ENCODE assay signal across 7 cellular contexts in genomic region chr11:8466884-8467283, GRCh38.
DNase-seq lines count a peak whose midpoint lies in the region; ATAC-seq and TF ChIP-seq lines count a peak whose summit lies in the region.
"Not testable (repeated sequence)": the region's sequence is repeated elsewhere in the genome, so short reads cannot be mapped to it uniquely, and the experiment has no call there.

No MANE protein-coding gene starts in this region.

- not testable (repeated sequence) for H4K20me1 ChIP-seq in GM23338 (replicated peaks; ENCODE audit: insufficient read depth)

- H2AFZ ChIP-seq in GM23338 = not testable (repeated sequence)

- not testable (repeated sequence) for H3K27ac ChIP-seq in GM23338 (ENCODE audit: low read depth); endodermal cell (ENCODE audit: low read depth, low read length); mesendoderm (ENCODE audit: low read depth, low read length)

- not testable (repeated sequence) for H3K18ac ChIP-seq in mesendoderm (ENCODE audit: low read length)

- TF ChIP-seq CTCF in GM23338 (conservative IDR thresholded peaks at IDR 0.05; ENCODE audit: low read depth in 2 of 2); WTC11 (IDR thresholded peaks at IDR 0.05); endodermal cell (conservative IDR thresholded peaks at IDR 0.05): not testable (repeated sequence)

- H2BK5ac ChIP-seq in mesendoderm (ENCODE audit: low read length) = not testable (repeated sequence)

- not testable (repeated sequence) for H3K23ac ChIP-seq in mesendoderm (ENCODE audit: low read length)

- not testable (repeated sequence) for H3K56ac ChIP-seq in mesendoderm (ENCODE audit: low read length)

- 80 to 89% methylated on average over 1 to 3 of the region's 3 CpGs for WGBS in endodermal cell (ENCODE audit: insufficient coverage in 1 of 2, insufficient read length in 1 of 2), 2 experiments
- no CpG with 5 or more reads among the region's 3 CpGs for WGBS in mesendoderm (ENCODE audit: extremely low coverage, insufficient coverage, low lambda C conversion rate)

- not testable (repeated sequence) for H2BK120ac ChIP-seq in mesendoderm (ENCODE audit: low read depth, low read length)

- H4K5ac ChIP-seq in mesendoderm (ENCODE audit: low read length) = not testable (repeated sequence)

- CTCF ChIA-PET in WTC11 (lab: Charles Lee) = not testable (repeated sequence)

- not testable (repeated sequence) for H3K4me1 ChIP-seq in GM23338 (ENCODE audit: insufficient read depth); NT2/D1 (ENCODE audit: insufficient read depth, insufficient read length); endodermal cell (ENCODE audit: control insufficient read depth, insufficient read depth, low read length); mesendoderm (ENCODE audit: control insufficient read depth, low read depth, low read length)
- H3K4me1 ChIP-seq in HAP-1 = peaks cover 14% of the 10 kb centered on the region

- not testable (repeated sequence) for H3K27me3 ChIP-seq in GM23338 (ENCODE audit: insufficient read depth); HAP-1 (ENCODE audit: low read depth); NT2/D1 (ENCODE audit: insufficient read depth, insufficient read length); endodermal cell (ENCODE audit: control insufficient read depth, insufficient read depth, low read length, poor library complexity, severe bottlenecking); mesendoderm (ENCODE audit: insufficient read depth, low read length, poor library complexity)

- H3F3A ChIP-seq in GM23338 (replicated peaks; ENCODE audit: low read depth) = not testable (repeated sequence)

- H3K9me3 Mint-ChIP-seq in GM23338 (peaks cover 37% of the 10 kb centered on the region), WTC11 (peaks cover 49% of the 10 kb centered on the region), endodermal cell (peaks cover 36% of the 10 kb centered on the region)

- H3K4me2 ChIP-seq in GM23338; mesendoderm (ENCODE audit: low read length): not testable (repeated sequence)

- POLR2A ChIA-PET in WTC11 (lab: Charles Lee) = not testable (repeated sequence)

- H3K79me2 ChIP-seq in GM23338 (replicated peaks; ENCODE audit: insufficient read depth); mesendoderm (ENCODE audit: control insufficient read depth, insufficient read depth, low read length): not testable (repeated sequence)

- H3K9ac ChIP-seq in NT2/D1 (ENCODE audit: insufficient read length, low read depth); endodermal cell (ENCODE audit: extremely low read depth, low read length, poor library complexity, severe bottlenecking); mesendoderm (ENCODE audit: low read length): not testable (repeated sequence)

- not testable (repeated sequence) for H4K8ac ChIP-seq in mesendoderm (ENCODE audit: low read depth, low read length)

- ATAC-seq in GM23338 = not testable (repeated sequence)
- peak; percentile 56 for ATAC-seq in WTC11

- H3K4me1 Mint-ChIP-seq in GM23338, WTC11, endodermal cell: not testable (repeated sequence)

- in situ Hi-C loops in HAP-1 (cut with MboI; ENCODE audit: low sequenced_read_pairs) = not testable (repeated sequence)

- H3K4ac ChIP-seq in mesendoderm (ENCODE audit: low read depth, low read length) = not testable (repeated sequence)

- H3K79me1 ChIP-seq in mesendoderm (ENCODE audit: low read length) = not testable (repeated sequence)

- peak overlapping the region; percentile 48; the same call in 1 of the 2 replicates for H3K27ac Mint-ChIP-seq in GM23338
- H3K27ac Mint-ChIP-seq in WTC11, endodermal cell: not testable (repeated sequence)

- DNase-seq in ELF-1 (ENCODE audit: low read depth, low spot score) = peak; percentile 42
- not testable (repeated sequence) for DNase-seq in GM23338 (ENCODE audit: low spot score); WTC11 (ENCODE audit: low spot score)
- peak; percentile 74 to 81 for DNase-seq in HAP-1 (ENCODE audit: low spot score in 2 of 2)
- peak; percentile 46 for DNase-seq in NT2/D1 (ENCODE audit: low read depth, low spot score)
- DNase-seq in endodermal cell = peak; percentile 36
- peak; percentile 29 for DNase-seq in mesendoderm

- H3K9me2 ChIP-seq in GM23338 (ENCODE audit: insufficient read depth) = not testable (repeated sequence)

- not testable (repeated sequence) for H2AK5ac ChIP-seq in mesendoderm (ENCODE audit: low read length)

- H3K27me3 Mint-ChIP-seq in GM23338 (ENCODE audit: insufficient read depth, low read depth, poor library complexity); WTC11 (ENCODE audit: low read depth); endodermal cell (ENCODE audit: insufficient read depth): not testable (repeated sequence)

- H3K36me3 Mint-ChIP-seq in GM23338 (ENCODE audit: low read depth) = peaks cover 36% of the 10 kb centered on the region
- peaks cover 41% of the 10 kb centered on the region for H3K36me3 Mint-ChIP-seq in WTC11
- peaks cover 35% of the 10 kb centered on the region for H3K36me3 Mint-ChIP-seq in endodermal cell (ENCODE audit: low read depth)

- H3K4me3 ChIP-seq in GM23338; HAP-1; NT2/D1 (ENCODE audit: insufficient read length, low read depth); endodermal cell (ENCODE audit: low read length); mesendoderm (ENCODE audit: low read length): not testable (repeated sequence)

- not testable (repeated sequence) for H3K9me3 ChIP-seq in HAP-1; NT2/D1 (ENCODE audit: insufficient read depth, low read length)
- peaks cover 37% of the 10 kb centered on the region for H3K9me3 ChIP-seq in endodermal cell (ENCODE audit: control insufficient read depth, low read length)

- not testable (repeated sequence) for H3K4me3 Mint-ChIP-seq in GM23338, WTC11, endodermal cell

- peaks cover 12% of the 10 kb centered on the region; the same call in 1 of the 2 replicates for H3K36me3 ChIP-seq in GM23338 (ENCODE audit: insufficient read depth)
- not testable (repeated sequence) for H3K36me3 ChIP-seq in HAP-1 (replicated peaks); NT2/D1 (ENCODE audit: insufficient read depth, insufficient read length, low read length); endodermal cell (ENCODE audit: control insufficient read depth, insufficient read depth, low read length); mesendoderm (ENCODE audit: control insufficient read depth, insufficient read depth, low read length)

- H2BK15ac ChIP-seq in mesendoderm (replicated peaks; ENCODE audit: low read depth) = not testable (repeated sequence)
